In genomic region chr12:89416049-89416792, GRCh38 we compare ENCODE assay signal across 24 cellular contexts.
A peak's percentile ranks its signal among the peaks of the same experiment; 100 is the strongest.
DNase-seq lines count a peak whose midpoint lies in the region; ATAC-seq, FAIRE-seq and TF ChIP-seq lines count a peak whose summit lies in the region.
"Had no signal": no experiment of that assay in that cellular context is flagged by ENCODE, and none has a peak within 500 bp of the region (broad histone marks: within the 10 kb centered on the region; RNA-seq: fewer than 3 reads in every experiment).

No MANE protein-coding gene starts in this region.

- H3K27ac ChIP-seq in mesenchymal stem cell (ENCODE audit: low read length, poor library complexity, severe bottlenecking) (no peak overlapping the region), small intestine (ENCODE audit: low read depth in 1 of 2, low read length in 1 of 2) (no peak overlapping the region)
- H3K27ac ChIP-seq: C4-2B had no signal

- H3K14ac ChIP-seq in mesenchymal stem cell (ENCODE audit: low read length in 2 of 2): no peak overlapping the region

- H3K9me3 Mint-ChIP-seq in HFFc6: no peaks in the 10 kb centered on the region
- no peaks in the 10 kb centered on the region for H3K9me3 Mint-ChIP-seq in WTC11
- H3K9me3 Mint-ChIP-seq: CD8-positive, alpha-beta memory T cell; T-cell had no signal

- CTCF ChIA-PET in WTC11 (lab: Charles Lee): no interaction called here

- no peak for FAIRE-seq in small intestine (lab: Jason Lieb, UNC)
- FAIRE-seq: GM12891, HTR-8/SVneo, RCC 7860 had no signal

- ATAC-seq in WTC11: peak; percentile 33
- ATAC-seq in GM19452 (IDR thresholded peaks at IDR 0.05; ENCODE audit: unreplicated experiment): no peak
- no peak for ATAC-seq in left colon
- ATAC-seq in HG03354 (IDR thresholded peaks at IDR 0.05; ENCODE audit: poor library complexity, severe bottlenecking, unreplicated experiment): no peak
- ATAC-seq: T-cell had no signal

- no peak overlapping the region for H3K23ac ChIP-seq in mesenchymal stem cell (ENCODE audit: low read length in 2 of 2)

- no peak overlapping the region for H2BK5ac ChIP-seq in mesenchymal stem cell (ENCODE audit: low read depth, low read length, poor library complexity, severe bottlenecking)

- H3K4me3 ChIP-seq in mesenchymal stem cell (ENCODE audit: insufficient read depth in 1 of 2, low read depth in 1 of 2, low read length in 2 of 2): no peak overlapping the region
- no peak overlapping the region for H3K4me3 ChIP-seq in small intestine (ENCODE audit: low read depth in 1 of 2, low read length in 2 of 2)
- H3K4me3 ChIP-seq: MG63 had no signal

- H3K4me3 Mint-ChIP-seq in HFFc6 (no peak overlapping the region), WTC11 (no peak overlapping the region)
- H3K4me3 Mint-ChIP-seq: B cell; CD8-positive, alpha-beta memory T cell; T-cell had no signal

- H3K27ac Mint-ChIP-seq in HFFc6: peak overlapping the region; percentile 23; the same call in 1 of the 2 replicates
- peak overlapping the region; percentile 12; the same call in 1 of the 2 replicates for H3K27ac Mint-ChIP-seq in WTC11
- H3K27ac Mint-ChIP-seq: B cell; CD8-positive, alpha-beta memory T cell; T-cell had no signal

- H3K27me3 ChIP-seq in mesenchymal stem cell (ENCODE audit: control insufficient read depth in 1 of 2, insufficient read depth in 1 of 2, low read length in 2 of 2) (no peaks in the 10 kb centered on the region), small intestine (ENCODE audit: control insufficient read depth in 2 of 2, insufficient read depth in 2 of 2, low read length in 2 of 2) (no peaks in the 10 kb centered on the region)
- H3K27me3 ChIP-seq: MG63 had no signal

- peak overlapping the region; percentile 60 for H3K9ac ChIP-seq in mesenchymal stem cell (ENCODE audit: low read length)

- no peak overlapping the region for H2AFZ ChIP-seq in mesenchymal stem cell (ENCODE audit: low read depth, low read length)

- no peak for TF ChIP-seq CTCF in HFFc6 (IDR thresholded peaks at IDR 0.05)
- TF ChIP-seq CTCF in WTC11 (IDR thresholded peaks at IDR 0.05): no peak

- no peak overlapping the region for H3K18ac ChIP-seq in mesenchymal stem cell (ENCODE audit: low read depth in 1 of 2, low read length in 2 of 2)

- no peaks in the 10 kb centered on the region; the same call in 1 of the 2 replicates for H3K27me3 Mint-ChIP-seq in HFFc6 (ENCODE audit: insufficient read depth)
- no peaks in the 10 kb centered on the region for H3K27me3 Mint-ChIP-seq in WTC11 (ENCODE audit: low read depth)
- H3K27me3 Mint-ChIP-seq: B cell, T-cell had no signal

- DNase-seq in HFFc6 (no peak), WTC11 (ENCODE audit: low spot score) (no peak), mesenchymal stem cell (no peak), small intestine (no peak), left colon (no peak)
- DNase-seq: CD8-positive, alpha-beta memory T cell; DMS 273 treated with DMSO at 0.1 percent for 48 hours; DMS79; EL; GDM1; H7; KG1; MG63; NCI-H1105 treated with DMSO at 0.1 percent for 48 hours; NCI-H2029; NCI-H526 treated with DMSO at 0.1 percent for 48 hours; T-cell had no signal

- 94% methylated on average over 6 of the region's 6 CpGs for WGBS in mesenchymal stem cell
- 96 to 97% (median 97%) methylated on average over 6 of the region's 6 CpGs for WGBS in small intestine, 3 donors

- no peaks in the 10 kb centered on the region for H3K4me1 ChIP-seq in mesenchymal stem cell (ENCODE audit: control insufficient read depth, insufficient read depth, low read depth, low read length)
- no peaks in the 10 kb centered on the region for H3K4me1 ChIP-seq in small intestine (ENCODE audit: control insufficient read depth in 2 of 2, insufficient read depth in 1 of 2, low read depth in 1 of 2, low read length in 1 of 2)

- H3K4ac ChIP-seq in mesenchymal stem cell (ENCODE audit: low read depth in 1 of 2, low read length in 2 of 2): no peak overlapping the region

- POLR2A ChIA-PET in WTC11 (lab: Charles Lee): interaction anchor here (0.7 to 1.0 kb wide), 2 partner anchors 62 to 63 kb away, joined by 3 read pairs; no protein-coding TSS in a partner anchor

- no peak overlapping the region for H2BK120ac ChIP-seq in mesenchymal stem cell (ENCODE audit: low read depth, low read length)

- intact Hi-C loops in left colon (cut with DNase I, micrococcal nuclease): no loop called here

- no peak overlapping the region for H2BK12ac ChIP-seq in mesenchymal stem cell (ENCODE audit: low read length in 2 of 2)

- no peaks in the 10 kb centered on the region for H3K79me1 ChIP-seq in mesenchymal stem cell (replicated peaks; ENCODE audit: low read length, poor library complexity, severe bottlenecking)

- no peaks in the 10 kb centered on the region for H3K9me3 ChIP-seq in mesenchymal stem cell (ENCODE audit: control insufficient read depth, low read length)
- no peaks in the 10 kb centered on the region for H3K9me3 ChIP-seq in small intestine (ENCODE audit: control insufficient read depth, low read depth)
- H3K9me3 ChIP-seq: MG63 had no signal

- H4K8ac ChIP-seq in mesenchymal stem cell (ENCODE audit: low read length): no peak overlapping the region

- H3K36me3 Mint-ChIP-seq in HFFc6 (ENCODE audit: low read depth) (peaks cover 5% of the 10 kb centered on the region; the same call in 1 of the 2 replicates), WTC11 (no peaks in the 10 kb centered on the region; the same call in 1 of the 2 replicates)

- H3K36me3 ChIP-seq in mesenchymal stem cell (ENCODE audit: control insufficient read depth in 1 of 2, insufficient read depth in 2 of 2, low read depth in 1 of 2, low read length in 2 of 2) (no peaks in the 10 kb centered on the region), small intestine (ENCODE audit: control insufficient read depth in 2 of 2, insufficient read depth in 2 of 2, low read length in 2 of 2) (peaks cover 0 to 3% of the 10 kb centered on the region in 2 donors)
- H3K36me3 ChIP-seq: MG63 had no signal

- no peak overlapping the region for H2BK15ac ChIP-seq in mesenchymal stem cell (ENCODE audit: low read depth, poor library complexity, severe bottlenecking)

- H3K4me1 Mint-ChIP-seq in HFFc6 (ENCODE audit: low read depth) (peaks cover 49% of the 10 kb centered on the region), WTC11 (peaks cover 44% of the 10 kb centered on the region)
- H3K4me1 Mint-ChIP-seq: B cell; CD8-positive, alpha-beta memory T cell; T-cell had no signal

- no peak overlapping the region for H3K4me2 ChIP-seq in mesenchymal stem cell (ENCODE audit: low read length, poor library complexity, severe bottlenecking)

- H2AK5ac ChIP-seq in mesenchymal stem cell (ENCODE audit: low read length, severe bottlenecking): no peak overlapping the region

- no peak overlapping the region for H4K91ac ChIP-seq in mesenchymal stem cell (ENCODE audit: low read length)

TF ChIP-seq in WTC11, 78 proteins besides CTCF, POLR2A, EP300 and RAD21 (continues in another document):
- TF ChIP-seq ZNF512 (CRISPR knock-in tag; IDR thresholded peaks at IDR 0.05; ENCODE audit: borderline replicate concordance) (no peak), NR3C1 (CRISPR knock-in tag; conservative IDR thresholded peaks at IDR 0.05; ENCODE audit: low read depth) (no peak), JAZF1 (CRISPR knock-in tag; IDR thresholded peaks at IDR 0.05) (no peak), ZNF138 (CRISPR knock-in tag; conservative IDR thresholded peaks at IDR 0.05) (no peak), AR (CRISPR knock-in tag; IDR thresholded peaks at IDR 0.05) (no peak), MXD4 (CRISPR knock-in tag; IDR thresholded peaks at IDR 0.05; ENCODE audit: borderline replicate concordance) (no peak), ZNF416 (CRISPR knock-in tag; IDR thresholded peaks at IDR 0.05) (no peak), PRRX2 (CRISPR knock-in tag; IDR thresholded peaks at IDR 0.05) (no peak)
